In the genomic region with DNA sequence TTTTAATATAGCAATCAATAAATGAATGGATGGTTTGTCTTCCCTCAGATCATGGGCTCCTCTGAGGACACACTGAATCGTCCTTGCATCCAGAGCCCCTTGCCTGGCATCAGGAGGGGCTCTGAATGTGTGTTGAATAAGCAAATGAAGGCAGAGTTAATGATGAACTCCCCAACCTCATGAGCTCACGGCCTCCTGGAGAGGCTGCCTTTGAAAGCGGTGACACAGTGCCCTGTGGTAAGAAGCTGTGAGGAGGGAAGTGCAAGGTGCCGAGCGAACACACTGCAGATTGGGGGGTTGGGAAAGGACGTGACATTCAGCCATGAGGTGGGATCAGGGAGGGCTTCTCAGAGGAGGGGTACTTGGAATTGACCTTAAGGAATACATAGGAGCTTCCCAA, we compare ENCODE assay signal across 1 cellular context.
TF ChIP-seq lines count a peak whose summit lies in the region.

No MANE protein-coding gene starts in this region.

TF ChIP-seq in H1, 55 proteins besides CTCF, POLR2A, EP300 and RAD21:
- no peak for TF ChIP-seq ATF3 (IDR thresholded peaks at IDR 0.05; ENCODE audit: insufficient read depth, low read depth, low read length)
- TF ChIP-seq JUND (IDR thresholded peaks at IDR 0.05; ENCODE audit: low read length), result no peak
- no peak for TF ChIP-seq RNF2 (IDR thresholded peaks at IDR 0.05; ENCODE audit: borderline replicate concordance, low read depth, low read length, missing control alignments, poor library complexity, severe bottlenecking)
- no peak for TF ChIP-seq MAX (IDR thresholded peaks at IDR 0.05)
- TF ChIP-seq KDM5A (IDR thresholded peaks at IDR 0.05; ENCODE audit: low read length), result no peak
